11 cellular contexts compared by ENCODE assay signal in genomic region chr21:38911523-38912354, GRCh38.
A peak's percentile ranks its signal among the peaks of the same experiment; 100 is the strongest.
DNase-seq lines count a peak whose midpoint lies in the region; ATAC-seq, FAIRE-seq and TF ChIP-seq lines count a peak whose summit lies in the region.
"Had no signal": no experiment of that assay in that cellular context is flagged by ENCODE, and none has a peak within 500 bp of the region (broad histone marks: within the 10 kb centered on the region; RNA-seq: fewer than 3 reads in every experiment).

No MANE protein-coding gene starts in this region.

- POLR2A ChIA-PET in HCT116 (lab: Charles Lee) = no interaction called here
- POLR2A ChIA-PET in RWPE1 (lab: Yijun Ruan, JAX; ENCODE audit: low non-redundant PET) = no interaction called here

- H2AFZ ChIP-seq in HCT116 (ENCODE audit: low read depth, low read length, poor library complexity, severe bottlenecking) = no peak overlapping the region
- H2AFZ ChIP-seq in hepatocyte = no peak overlapping the region

- TF ChIP-seq POLR2A in HCT116 (IDR thresholded peaks at IDR 0.05; ENCODE audit: borderline replicate concordance, extremely low read depth, insufficient read depth, insufficient read length) = no peak

- RAD21 ChIA-PET in HCT116 (lab: Charles Lee; ENCODE audit: low non-redundant PET in 1 of 2, low total read pairs in 2 of 2, uncharacterized antibody in 2 of 2, unreplicated experiment in 2 of 2) = no interaction called here

- peaks cover 55 to 63% of the 10 kb centered on the region in 2 experiments for H3K4me1 ChIP-seq in HCT116 (ENCODE audit: control insufficient read depth in 1 of 2, insufficient read depth in 2 of 2, low read length in 2 of 2)
- H3K4me1 ChIP-seq in hepatocyte (ENCODE audit: insufficient read depth) = peaks cover 45% of the 10 kb centered on the region
- H3K4me1 ChIP-seq in small intestine (ENCODE audit: control insufficient read depth in 2 of 2, insufficient read depth in 1 of 2, low read depth in 1 of 2, low read length in 1 of 2) = peaks cover 6 to 14% of the 10 kb centered on the region in 2 donors

- H3K4me2 ChIP-seq in HCT116 (ENCODE audit: low read length) = peak overlapping the region; percentile 64
- no peak overlapping the region for H3K4me2 ChIP-seq in hepatocyte
- H3K4me2 ChIP-seq: KMS-11 had no signal

- CTCF ChIA-PET in HCT116 (lab: Charles Lee) (no interaction called here), RWPE1 (lab: Yijun Ruan, JAX) (interaction anchor here (0.8 kb wide), 1 partner anchor 77 kb away, joined by 5 read pairs; no protein-coding TSS in a partner anchor)

- H3K9me3 ChIP-seq in HCT116 (ENCODE audit: control insufficient read depth in 1 of 2, insufficient read depth in 1 of 2, low read depth in 1 of 2, low read length in 2 of 2) (no peaks in the 10 kb centered on the region), hepatocyte (ENCODE audit: low read depth) (no peaks in the 10 kb centered on the region), small intestine (ENCODE audit: control insufficient read depth, low read depth) (no peaks in the 10 kb centered on the region)

- H4K20me1 ChIP-seq in HCT116 (ENCODE audit: insufficient read depth) = no peaks in the 10 kb centered on the region
- H4K20me1 ChIP-seq in hepatocyte (ENCODE audit: insufficient read depth, poor library complexity, severe bottlenecking) = no peaks in the 10 kb centered on the region

- no peak overlapping the region for H3K9ac ChIP-seq in HCT116 (ENCODE audit: low read length)
- H3K9ac ChIP-seq: KMS-11 had no signal

- H3K79me2 ChIP-seq in HCT116 (ENCODE audit: insufficient read depth, low read length) (no peaks in the 10 kb centered on the region), hepatocyte (no peaks in the 10 kb centered on the region)

- DNase-seq in HCT116 (ENCODE audit: low read depth, low spot score) = no peak
- no peak for DNase-seq in RWPE1 (ENCODE audit: low spot score)
- no peak for DNase-seq in hepatocyte (ENCODE audit: low spot score)
- peak; percentile 92 for DNase-seq in small intestine
- DNase-seq in D341Med (ENCODE audit: low spot score) = no peak
- DNase-seq in NCI-H2107 treated with DMSO at 0.1 percent for 48 hours (lab: John Stamatoyannopoulos, UW; ENCODE audit: unreplicated experiment) = no peak
- DNase-seq in brain microvascular endothelial cell = no peak
- DNase-seq: NCI-H774 had no signal

- H3K9me2 ChIP-seq in HCT116 (ENCODE audit: insufficient read depth) (no peaks in the 10 kb centered on the region), hepatocyte (replicated peaks; ENCODE audit: insufficient read depth) (no peaks in the 10 kb centered on the region)

- no peak overlapping the region for H3K4me3 ChIP-seq in HCT116 (replicated peaks in 1 of 2; ENCODE audit: low read depth in 1 of 2, low read length in 2 of 2)
- H3K4me3 ChIP-seq in hepatocyte = no peak overlapping the region
- no peak overlapping the region for H3K4me3 ChIP-seq in small intestine (ENCODE audit: low read depth in 1 of 2, low read length in 2 of 2)
- no peak overlapping the region for H3K4me3 ChIP-seq in brain microvascular endothelial cell (ENCODE audit: low read depth, low read length)
- H3K4me3 ChIP-seq: lung had no signal

- no peak for TF ChIP-seq CTCF in HCT116 (IDR thresholded peaks at IDR 0.05 in 2 of 3, conservative IDR thresholded peaks at IDR 0.05 in 1 of 3; ENCODE audit: borderline replicate concordance in 1 of 3, insufficient read depth in 1 of 3, low read depth in 2 of 3, low read length in 2 of 3)
- TF ChIP-seq CTCF in RWPE1 (conservative IDR thresholded peaks at IDR 0.05; ENCODE audit: low read depth) = no peak
- TF ChIP-seq CTCF in hepatocyte (IDR thresholded peaks at IDR 0.05; ENCODE audit: poor library complexity) = no peak
- TF ChIP-seq CTCF in brain microvascular endothelial cell (IDR thresholded peaks at IDR 0.05; ENCODE audit: low read depth, low read length, missing control alignments) = no peak

- WGBS in hepatocyte (ENCODE audit: low lambda C conversion rate, missing lambda C conversion rate) = 98% methylated on average over 4 of the region's 4 CpGs
- WGBS in small intestine, 3 donors = 51 to 83% (median 51%) methylated on average over 4 of the region's 4 CpGs

- no peak for FAIRE-seq in small intestine (lab: Jason Lieb, UNC)

- BruUV-seq in HCT116 (replicated peaks; lab: Mats Ljungman, UMichigan) = no TSS peak

- H3K36me3 ChIP-seq in HCT116 (ENCODE audit: control insufficient read depth in 1 of 2, insufficient read depth in 2 of 2, low read length in 2 of 2) (no peaks in the 10 kb centered on the region), hepatocyte (replicated peaks; ENCODE audit: insufficient read depth, low read depth) (no peaks in the 10 kb centered on the region), small intestine (ENCODE audit: control insufficient read depth in 2 of 2, insufficient read depth in 2 of 2, low read length in 2 of 2) (no peaks in the 10 kb centered on the region), brain microvascular endothelial cell (replicated peaks) (no peaks in the 10 kb centered on the region)

- H3K27me3 ChIP-seq in HCT116 (ENCODE audit: insufficient read depth, low read length) (no peaks in the 10 kb centered on the region), hepatocyte (no peaks in the 10 kb centered on the region), small intestine (ENCODE audit: control insufficient read depth in 2 of 2, insufficient read depth in 2 of 2, low read length in 2 of 2) (no peaks in the 10 kb centered on the region), brain microvascular endothelial cell (replicated peaks) (no peaks in the 10 kb centered on the region)

- H3K27ac ChIP-seq in HCT116 (ENCODE audit: low read depth, low read length) = 0 out of 2 replicates have a peak overlapping the region, but pooled peaks have one; percentile 12
- peak overlapping the region; percentile 93 for H3K27ac ChIP-seq in RWPE1
- peak overlapping the region; percentile 97 for H3K27ac ChIP-seq in hepatocyte
- H3K27ac ChIP-seq in small intestine (ENCODE audit: low read depth in 1 of 2, low read length in 1 of 2) = peak overlapping the region; percentile 92 to 97
- H3K27ac ChIP-seq in brain microvascular endothelial cell = no peak overlapping the region
- H3K27ac ChIP-seq: C4-2B, KMS-11 had no signal

- in situ Hi-C loops in brain microvascular endothelial cell (cut with HindIII; ENCODE audit: low pct_ligation_motif_present, low sequenced_read_pairs) = no loop called here

- no peak for TF ChIP-seq RAD21 in HCT116 (IDR thresholded peaks at IDR 0.05; ENCODE audit: low read depth)

- no peak for ATAC-seq in HCT116

- intact Hi-C loops in HCT116 (cut with micrococcal nuclease) = loop anchor here (2.0 to 5.0 kb wide), 2 partner anchors 125 to 179 kb away; no protein-coding TSS in a partner anchor

TF ChIP-seq in HCT116, 20 proteins besides CTCF, POLR2A, EP300 and RAD21:
- TF ChIP-seq MAX (IDR thresholded peaks at IDR 0.05) (no peak), JUND (IDR thresholded peaks at IDR 0.05) (no peak), EGR1 (IDR thresholded peaks at IDR 0.05; ENCODE audit: low read depth) (no peak), SP1 (IDR thresholded peaks at IDR 0.05; ENCODE audit: low read depth) (no peak), SRF (IDR thresholded peaks at IDR 0.05; ENCODE audit: low read depth) (no peak), FOSL1 (IDR thresholded peaks at IDR 0.05; ENCODE audit: low read depth) (no peak), REST (IDR thresholded peaks at IDR 0.05; ENCODE audit: low read depth) (no peak)
